In the genomic region with DNA sequence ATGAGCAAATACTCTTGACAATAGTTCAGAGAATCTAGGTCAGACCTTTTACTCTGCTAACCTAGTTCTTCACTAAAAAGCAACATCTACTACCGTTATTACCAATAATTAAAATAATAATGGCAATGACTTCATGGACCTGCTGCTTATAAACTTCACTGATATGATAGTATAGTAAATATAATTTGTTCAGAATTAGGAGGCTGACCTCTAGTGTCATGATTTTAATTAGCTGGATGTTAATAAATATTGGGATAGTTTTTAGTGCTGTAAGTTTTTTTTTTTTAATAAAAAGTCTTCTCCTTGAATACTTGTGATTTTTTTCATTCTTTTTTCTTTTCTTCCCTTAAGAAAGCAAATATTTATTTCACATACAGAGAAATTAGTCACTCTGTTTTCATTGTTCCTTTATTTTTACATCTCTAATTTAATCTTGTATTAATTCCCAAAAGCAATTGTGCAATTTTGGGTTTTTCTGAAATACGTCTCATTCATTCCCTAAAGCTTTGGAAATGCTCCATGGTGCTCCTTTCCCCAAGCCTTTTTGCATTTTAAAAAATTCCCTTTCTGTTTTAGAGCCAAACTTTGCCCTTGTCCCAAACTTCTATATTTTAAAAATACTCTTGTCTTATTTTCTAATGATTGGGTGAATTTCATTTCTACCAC, we compare ENCODE assay signal across 8 cellular contexts. TPM values are rescaled to one million over a fixed set of nuclear protein-coding genes. Genes with fewer than 3 reads are reported as not detected.
DNase-seq lines count a peak whose midpoint lies in the region; ATAC-seq and TF ChIP-seq lines count a peak whose summit lies in the region.

No MANE protein-coding gene starts in this region.

- H3K79me2 ChIP-seq in GM23248 (ENCODE audit: insufficient read depth): no peaks in the 10 kb centered on the region

- CTCF ChIA-PET in A673 (lab: Charles Lee): no interaction called here

- H3F3A ChIP-seq in GM23248 (ENCODE audit: insufficient read depth): peaks cover 15% of the 10 kb centered on the region; the same call in 1 of the 2 replicates

- H3K27me3 ChIP-seq in A673 (replicated peaks; ENCODE audit: insufficient read depth, low read depth, low read length, poor library complexity) (no peaks in the 10 kb centered on the region), GM23248 (replicated peaks; ENCODE audit: insufficient read depth) (no peaks in the 10 kb centered on the region), muscle layer of duodenum (ENCODE audit: low read depth, low read length) (no peaks in the 10 kb centered on the region)

- in situ Hi-C loops in GM23248 (cut with MboI): no loop called here

- BruUV-seq in A673 (replicated peaks; lab: Mats Ljungman, UMichigan): no TSS peak

- 2 to 5% methylated on average over 2 of the region's 2 CpGs for WGBS in GM23248 (ENCODE audit: low coverage in 1 of 2, low lambda C conversion rate in 2 of 2, missing lambda C conversion rate in 2 of 2), 2 experiments

- DNase-seq in A673 (ENCODE audit: low spot score): no peak
- DNase-seq in GM23248: peak; percentile 71
- DNase-seq in cardiac fibroblast (ENCODE audit: low read depth in 2 of 2): peak; percentile 56 to 84
- DNase-seq in NCI-H2196 (lab: John Stamatoyannopoulos, UW; ENCODE audit: unreplicated experiment): no peak
- DNase-seq in stimulated activated CD4-positive, alpha-beta T cell treated with anti-CD3 and anti-CD28 coated beads, Interleukin-4, amount 100 ng/mL, for 24 hours: no peak
- no peak for DNase-seq in NCI-H524 treated with DMSO at 0.1 percent for 48 hours (lab: John Stamatoyannopoulos, UW)

- peak overlapping the region; percentile 13 for H3K4me3 ChIP-seq in A673 (ENCODE audit: low read depth, low read length, poor library complexity, severe bottlenecking)
- H3K4me3 ChIP-seq in GM23248: peak overlapping the region; percentile 75
- H3K4me3 ChIP-seq in cardiac fibroblast (replicated peaks in 1 of 2; ENCODE audit: low read depth in 2 of 2, low read length in 2 of 2): peak overlapping the region; percentile 2 to 47
- peak overlapping the region; percentile 58 to 79 for H3K4me3 ChIP-seq in muscle layer of duodenum (ENCODE audit: low read depth in 1 of 2, low read length in 2 of 2)

- intact Hi-C loops in A673 (cut with micrococcal nuclease; ENCODE audit: unreplicated experiment): no loop called here

- H3K9me3 ChIP-seq in A673 (ENCODE audit: low read depth, low read length, poor library complexity, severe bottlenecking): no peaks in the 10 kb centered on the region
- no peaks in the 10 kb centered on the region for H3K9me3 ChIP-seq in GM23248 (ENCODE audit: low read depth)
- H3K9me3 ChIP-seq in muscle layer of duodenum (ENCODE audit: control insufficient read depth in 1 of 2, low read length in 2 of 2): no peaks in the 10 kb centered on the region

- H3K9ac ChIP-seq in GM23248: peak overlapping the region; percentile 78

- no peaks in the 10 kb centered on the region for H4K20me1 ChIP-seq in GM23248 (ENCODE audit: insufficient read depth)

- peak overlapping the region; percentile 96 for H2AFZ ChIP-seq in GM23248

- H3K27ac ChIP-seq in A673 (ENCODE audit: low read depth, low read length, poor library complexity, severe bottlenecking): no peak overlapping the region
- H3K27ac ChIP-seq in GM23248: peak overlapping the region; percentile 72
- H3K27ac ChIP-seq in muscle layer of duodenum (ENCODE audit: low read length): no peak overlapping the region

- ATAC-seq in GM19452 (IDR thresholded peaks at IDR 0.05; ENCODE audit: unreplicated experiment): no peak

- POLR2A ChIA-PET in A673 (lab: Charles Lee; ENCODE audit: low non-redundant PET): no interaction called here

- H3K4me1 ChIP-seq in A673 (ENCODE audit: insufficient read depth, low read length, poor library complexity, severe bottlenecking) (no peaks in the 10 kb centered on the region), GM23248 (ENCODE audit: insufficient read depth) (peaks cover 18% of the 10 kb centered on the region), muscle layer of duodenum (ENCODE audit: control insufficient read depth in 1 of 2, insufficient read depth in 2 of 2, low read length in 2 of 2) (peaks cover 0 to 14% of the 10 kb centered on the region in 2 donors)

- H3K4me2 ChIP-seq in GM23248 (ENCODE audit: unreplicated experiment): peak overlapping the region; percentile 97

- TF ChIP-seq CTCF in A673 (conservative IDR thresholded peaks at IDR 0.05; ENCODE audit: low read depth, low read length): no peak
- no peak for TF ChIP-seq CTCF in cardiac fibroblast (IDR thresholded peaks at IDR 0.05; ENCODE audit: low read depth, low read length)

- H3K9me2 ChIP-seq in GM23248 (ENCODE audit: insufficient read depth): no peaks in the 10 kb centered on the region

- H3K36me3 ChIP-seq in A673 (ENCODE audit: insufficient read depth, low read length, poor library complexity, severe bottlenecking) (no peaks in the 10 kb centered on the region), GM23248 (ENCODE audit: low read depth) (no peaks in the 10 kb centered on the region), muscle layer of duodenum (ENCODE audit: control insufficient read depth in 1 of 2, insufficient read depth in 2 of 2, low read length in 2 of 2) (no peaks in the 10 kb centered on the region)

RNA-seq across cellular contexts. Expression of a gene that starts 46.6 kb away (rescaled TPM):
- total RNA-seq in A673 (2021): 1.5 and 1.7 TPM in 2 replicates
- 23.1 and 23.3 TPM in 2 replicates for total RNA-seq in GM23248 (2014; rRNA removed; shearing (Covaris generic))
- polyA plus RNA-seq in GM23248 (2016; fragmentation: Nextera tagmentation; extraction: Ambion mirVana): 10.1 and 11.2 TPM in 2 replicates

Comparison
In these comparisons a context has a peak if more than half of its experiments do, and no peak if none do; other contexts are left out.
1. DNase-seq: peak in GM23248 (single experiment) and cardiac fibroblast (2 of 2); none in A673 (single experiment), NCI-H2196 (single experiment), stimulated activated CD4-positive, alpha-beta T cell treated with anti-CD3 and anti-CD28 coated beads, Interleukin-4, amount 100 ng/mL, for 24 hours (single experiment) and NCI-H524 treated with DMSO at 0.1 percent for 48 hours (single experiment).
2. H3K4me3 ChIP-seq: peak in every context shown above with its lines; median percentile 75 in GM23248; 68 in muscle layer of duodenum; 24 in cardiac fibroblast; 13 in A673.